10 cellular contexts compared by ENCODE assay signal in genomic region chr20:57628651-57629308, GRCh38. TPM values are rescaled to one million over a fixed set of nuclear protein-coding genes. Genes with fewer than 3 reads are reported as not detected.
DNase-seq lines count a peak whose midpoint lies in the region; ATAC-seq and TF ChIP-seq lines count a peak whose summit lies in the region.
"Not testable (repeated sequence)": the region's sequence is repeated elsewhere in the genome, so short reads cannot be mapped to it uniquely, and the experiment has no call there.
"Had no signal": no experiment of that assay in that cellular context is flagged by ENCODE, and none has a peak within 500 bp of the region (broad histone marks: within the 10 kb centered on the region; RNA-seq: fewer than 3 reads in every experiment).

No MANE protein-coding gene starts in this region.

- H3K4me1 Mint-ChIP-seq in activated CD4-positive, alpha-beta memory T cell treated with anti-CD3 and anti-CD28 coated beads, Interleukin-2, amount 10 ng/mL, durations not matched to agents 7 days and 5 days: peaks cover 52% of the 10 kb centered on the region

- not testable (repeated sequence) for H3K27me3 ChIP-seq in BLaER1; mucosa of rectum (ENCODE audit: control insufficient read depth in 2 of 2, insufficient read depth in 2 of 2, low read length in 2 of 2); gastrocnemius medialis
- peaks cover 16% of the 10 kb centered on the region; the same call in 1 of the 2 replicates for H3K27me3 ChIP-seq in OCI-LY1 (ENCODE audit: insufficient read depth, low read length)
- H3K27me3 ChIP-seq in thymus (ENCODE audit: control insufficient read depth, insufficient read depth): peaks cover 23% of the 10 kb centered on the region

- H3K9ac ChIP-seq in BLaER1: peak overlapping the region; percentile 73
- H3K9ac ChIP-seq in OCI-LY1 (ENCODE audit: low read length); mucosa of rectum (ENCODE audit: low read depth in 1 of 2, low read length in 2 of 2): not testable (repeated sequence)

- POLR2A ChIA-PET in activated CD4-positive, alpha-beta memory T cell treated with anti-CD3 and anti-CD28 coated beads, Interleukin-2, amount 10 ng/mL, durations not matched to agents 7 days and 5 days (lab: Charles Lee): interaction anchor here (0.9 to 8.7 kb wide), 3 partner anchors 9 to 28 kb away, joined by 3 to 121 read pairs (median 4); partner anchors contain the start of gene ZBP1

- DNase-seq in activated CD4-positive, alpha-beta memory T cell treated with anti-CD3 and anti-CD28 coated beads, Interleukin-2, amount 10 ng/mL, durations not matched to agents 7 days and 5 days: peak; percentile 10
- DNase-seq in Right ventricle myocardium superior: peak; percentile 42
- not testable (repeated sequence) for DNase-seq in gastrocnemius medialis

- not testable (repeated sequence) for TF ChIP-seq POLR2A in gastrocnemius medialis (IDR thresholded peaks at IDR 0.05)

- intact Hi-C loops in Right ventricle myocardium superior (cut with DNase I); gastrocnemius medialis (cut with DNase I; ENCODE audit: low total_unique reads): not testable (repeated sequence)

- peaks cover 27% of the 10 kb centered on the region for H3K9me3 ChIP-seq in BLaER1
- not testable (repeated sequence) for H3K9me3 ChIP-seq in OCI-LY1 (ENCODE audit: low read length); mucosa of rectum (ENCODE audit: control insufficient read depth in 2 of 2, low read length in 2 of 2); gastrocnemius medialis; thymus (ENCODE audit: control insufficient read depth)

- H3K4me1 ChIP-seq in BLaER1 (peaks cover 47% of the 10 kb centered on the region), OCI-LY1 (ENCODE audit: insufficient read depth, low read length, severe bottlenecking) (peaks cover 12% of the 10 kb centered on the region)
- not testable (repeated sequence) for H3K4me1 ChIP-seq in mucosa of rectum (ENCODE audit: control insufficient read depth in 2 of 2, insufficient read depth in 2 of 2, low read length in 2 of 2); gastrocnemius medialis; thymus (ENCODE audit: control insufficient read depth, insufficient read depth, low read length)

- H3K4me2 ChIP-seq in BLaER1: peak overlapping the region; percentile 78
- peak overlapping the region; percentile 21; the same call in 1 of the 2 replicates for H3K4me2 ChIP-seq in OCI-LY1 (ENCODE audit: low read length)

- peaks cover 53% of the 10 kb centered on the region for H3K27me3 Mint-ChIP-seq in activated CD4-positive, alpha-beta memory T cell treated with anti-CD3 and anti-CD28 coated beads, Interleukin-2, amount 10 ng/mL, durations not matched to agents 7 days and 5 days

- not testable (repeated sequence) for H3K4me3 ChIP-seq in BLaER1; OCI-LY1 (ENCODE audit: low read depth, low read length, poor library complexity, severe bottlenecking); thymus (ENCODE audit: low read length)
- peak overlapping the region in 1 of 2 donors; percentile 17 for H3K4me3 ChIP-seq in mucosa of rectum (ENCODE audit: low read length in 2 of 2)
- H3K4me3 ChIP-seq in gastrocnemius medialis: peak overlapping the region in 1 of 4 donors; percentile 4

- H4K20me1 ChIP-seq in BLaER1; OCI-LY1 (ENCODE audit: insufficient read depth, low read length): not testable (repeated sequence)

- not testable (repeated sequence) for H3F3A ChIP-seq in OCI-LY1 (ENCODE audit: insufficient read depth, low read length)

- H3K27ac Mint-ChIP-seq in activated CD4-positive, alpha-beta memory T cell treated with anti-CD3 and anti-CD28 coated beads, Interleukin-2, amount 10 ng/mL, durations not matched to agents 7 days and 5 days: peak overlapping the region; percentile 98

- not testable (repeated sequence) for ATAC-seq in Right ventricle myocardium superior (ENCODE audit: poor library complexity); gastrocnemius medialis

- H3K4me3 Mint-ChIP-seq in activated CD4-positive, alpha-beta memory T cell treated with anti-CD3 and anti-CD28 coated beads, Interleukin-2, amount 10 ng/mL, durations not matched to agents 7 days and 5 days: not testable (repeated sequence)

- H3K79me2 ChIP-seq in OCI-LY1 (ENCODE audit: insufficient read depth, low read length): not testable (repeated sequence)

- peaks cover 30% of the 10 kb centered on the region for H3K36me3 Mint-ChIP-seq in activated CD4-positive, alpha-beta memory T cell treated with anti-CD3 and anti-CD28 coated beads, Interleukin-2, amount 10 ng/mL, durations not matched to agents 7 days and 5 days (ENCODE audit: low read depth)

- CTCF ChIA-PET in activated CD4-positive, alpha-beta memory T cell treated with anti-CD3 and anti-CD28 coated beads, Interleukin-2, amount 10 ng/mL, durations not matched to agents 7 days and 5 days (lab: Charles Lee): interaction anchor here (1.2 to 4.2 kb wide), 4 partner anchors 9 to 459 kb away, joined by 3 to 28 read pairs (median 5); partner anchors contain the start of gene ZBP1

- WGBS in thymus: 92% methylated on average over 31 of the region's 31 CpGs

- H3K36me3 ChIP-seq in BLaER1; OCI-LY1 (ENCODE audit: insufficient read depth, low read length); mucosa of rectum (ENCODE audit: control insufficient read depth in 2 of 2, insufficient read depth in 2 of 2, low read length in 2 of 2); gastrocnemius medialis; thymus (ENCODE audit: control insufficient read depth, insufficient read depth): not testable (repeated sequence)

- in situ Hi-C loops in gastrocnemius medialis (cut with MboI; ENCODE audit: low sequenced_read_pairs in 4 of 4): not testable (repeated sequence)

- not testable (repeated sequence) for H2AFZ ChIP-seq in OCI-LY1 (ENCODE audit: low read length)

- peaks cover 19% of the 10 kb centered on the region for H3K9me3 Mint-ChIP-seq in activated CD4-positive, alpha-beta memory T cell treated with anti-CD3 and anti-CD28 coated beads, Interleukin-2, amount 10 ng/mL, durations not matched to agents 7 days and 5 days

- peak overlapping the region; percentile 94 for H3K27ac ChIP-seq in BLaER1
- peak overlapping the region; percentile 52 for H3K27ac ChIP-seq in OCI-LY1 (ENCODE audit: low read depth, low read length, poor library complexity, severe bottlenecking)
- peak overlapping the region; percentile 14 for H3K27ac ChIP-seq in angular gyrus (ENCODE audit: low read depth, low read length)
- H3K27ac ChIP-seq in mucosa of rectum (ENCODE audit: low read depth in 2 of 2, low read length in 2 of 2): peak overlapping the region; percentile 62 to 64
- H3K27ac ChIP-seq in gastrocnemius medialis: peak overlapping the region; percentile 4 to 77 (median 64)
- H3K27ac ChIP-seq in thymus (ENCODE audit: low read depth): peak overlapping the region; percentile 94

- not testable (repeated sequence) for TF ChIP-seq CTCF in OCI-LY1 (IDR thresholded peaks at IDR 0.05; ENCODE audit: low read length); gastrocnemius medialis (IDR thresholded peaks at IDR 0.05 in 4 of 5, conservative IDR thresholded peaks at IDR 0.05 in 1 of 5)

- H3K9me2 ChIP-seq in OCI-LY1 (ENCODE audit: low read depth, low read length): not testable (repeated sequence)

RNA-seq across cellular contexts. Expression of gene ZBP1, which starts 8.6 kb away (rescaled TPM):
- 10 to 100 TPM; 51.9 to 57.7 TPM for total RNA-seq in activated CD4-positive, alpha-beta memory T cell treated with anti-CD3 and anti-CD28 coated beads, Interleukin-2, amount 10 ng/mL, durations not matched to agents 7 days and 5 days
- total RNA-seq in Right ventricle myocardium superior (not detected), gastrocnemius medialis (not detected)
- 3.4 TPM for polyA plus RNA-seq in thymus
- total RNA-seq: A172, H1 had no signal
- polyA plus RNA-seq: H1 had no signal

Comparison
In these comparisons a context has a peak if more than half of its experiments do, and no peak if none do; other contexts are left out.
1. H3K27ac ChIP-seq: peak in every context shown above with its lines; median percentile 94 in BLaER1; 94 in thymus; 64 in gastrocnemius medialis; 63 in mucosa of rectum; 52 in OCI-LY1; 14 in angular gyrus.
2. RNA of gene ZBP1, which starts 8.6 kb away (total RNA-seq): 51.9 to 57.7 TPM in activated CD4-positive, alpha-beta memory T cell treated with anti-CD3 and anti-CD28 coated beads, Interleukin-2, amount 10 ng/mL, durations not matched to agents 7 days and 5 days; not detected in Right ventricle myocardium superior (single experiment) and not detected in gastrocnemius medialis; every median in the first group is over 10 times any median in the second.